Comparison of ENCODE assay signal across 13 cellular contexts in genomic region chr17:76077582-76078110, GRCh38. TPM values are rescaled to one million over a fixed set of nuclear protein-coding genes. Genes with fewer than 3 reads are reported as not detected.
A peak's percentile ranks its signal among the peaks of the same experiment; 100 is the strongest.
DNase-seq lines count a peak whose midpoint lies in the region; ATAC-seq and TF ChIP-seq lines count a peak whose summit lies in the region.
"Had no signal": no experiment of that assay in that cellular context is flagged by ENCODE, and none has a peak within 500 bp of the region (broad histone marks: within the 10 kb centered on the region; RNA-seq: fewer than 3 reads in every experiment).

No MANE protein-coding gene starts in this region.

- H3K79me2 ChIP-seq in GM23338 (replicated peaks; ENCODE audit: insufficient read depth) (no peaks in the 10 kb centered on the region), neural progenitor cell (ENCODE audit: low read depth) (no peaks in the 10 kb centered on the region)

- H3K4me1 Mint-ChIP-seq in Caco-2 (ENCODE audit: low read depth, unreplicated experiment) (peaks cover 9% of the 10 kb centered on the region), GM23338 (peaks cover 51% of the 10 kb centered on the region), T-cell (peaks cover 48 to 61% (median 53%) of the 10 kb centered on the region in 3 donors), neural progenitor cell (peaks cover 24% of the 10 kb centered on the region)

- H3K4me1 ChIP-seq in Caco-2 (no peaks in the 10 kb centered on the region), GM23338 (ENCODE audit: insufficient read depth) (peaks cover 45% of the 10 kb centered on the region), neural progenitor cell (peaks cover 43% of the 10 kb centered on the region), heart left ventricle (peaks cover 0 to 55% (median 33%) of the 10 kb centered on the region in 12 donors)

- BruUV-seq in Caco-2 (replicated peaks; lab: Mats Ljungman, UMichigan) = no TSS peak

- H3K9me3 Mint-ChIP-seq in Caco-2 (ENCODE audit: unreplicated experiment) (no peaks in the 10 kb centered on the region), GM23338 (no peaks in the 10 kb centered on the region; the same call in 1 of the 3 replicates), T-cell (no peaks in the 10 kb centered on the region), neural progenitor cell (no peaks in the 10 kb centered on the region)

- 0 out of 2 replicates have a peak, but pooled peaks cover 7% of the 10 kb centered on the region for H4K20me1 ChIP-seq in GM23338 (replicated peaks; ENCODE audit: insufficient read depth)
- H4K20me1 ChIP-seq in neural progenitor cell (ENCODE audit: low read depth) = peaks cover 45% of the 10 kb centered on the region

- POLR2A ChIA-PET in Caco-2 (lab: Charles Lee) (interaction anchor here (0.5 to 0.6 kb wide), 2 partner anchors 14 to 48 kb away, joined by 3 read pairs; no protein-coding TSS in a partner anchor), T-cell (lab: Charles Lee) (interaction anchor here in 1 of 2 donors (0.5 kb wide), 1 partner anchor 499 kb away, joined by 4 read pairs; no protein-coding TSS in a partner anchor)

- no peak for TF ChIP-seq POLR2A in heart left ventricle (IDR thresholded peaks at IDR 0.05)

- H3K4me3 Mint-ChIP-seq in Caco-2 (ENCODE audit: unreplicated experiment) (peak overlapping the region; percentile 78), GM23338 (peak overlapping the region; percentile 76; the same call in 2 of the 3 replicates), T-cell (peak overlapping the region in 2 of 3 donors; percentile 17 to 89), neural progenitor cell (peak overlapping the region; percentile 21)

- no peak overlapping the region for H3K27ac ChIP-seq in GM23338 (ENCODE audit: low read depth)
- no peak overlapping the region for H3K27ac ChIP-seq in neural progenitor cell
- H3K27ac ChIP-seq in heart left ventricle = no peak overlapping the region
- H3K27ac ChIP-seq: gastroesophageal sphincter, skin epidermis had no signal

- no peak for ATAC-seq in GM23338
- ATAC-seq in T-cell (replicated peaks in 1 of 4) = no peak
- no peak for ATAC-seq in heart left ventricle
- ATAC-seq: gastroesophageal sphincter had no signal

- CTCF ChIA-PET in Caco-2 (lab: Charles Lee) = interaction anchor here (0.6 to 0.9 kb wide), 4 partner anchors 55 to 506 kb away, joined by 3 to 6 read pairs (median 4); partner anchors contain the start of gene FOXJ1
- CTCF ChIA-PET in T-cell (lab: Charles Lee) = no interaction called here

- intact Hi-C loops in Caco-2 (cut with micrococcal nuclease; ENCODE audit: unreplicated experiment) (no loop called here), heart left ventricle (cut with DNase I) (loop anchor here in 1 of 10 donors (10.0 kb wide), 1 partner anchor 133 kb away; the partner anchor contains the start of gene FBF1)

- H3F3A ChIP-seq in GM23338 (replicated peaks; ENCODE audit: low read depth) = peaks cover 35% of the 10 kb centered on the region
- H3F3A ChIP-seq in neural progenitor cell (ENCODE audit: low read depth) = peaks cover 35% of the 10 kb centered on the region

- WGBS in heart left ventricle, 4 donors = 12 to 15% (median 14%) methylated on average over 7 to 12 of the region's 12 CpGs

- no peaks in the 10 kb centered on the region for H3K9me2 ChIP-seq in GM23338 (ENCODE audit: insufficient read depth)

- H3K4me3 ChIP-seq in Caco-2 (ENCODE audit: low read depth, low read length) (no peak overlapping the region), GM23338 (peak overlapping the region; percentile 66), neural progenitor cell (no peak overlapping the region), heart left ventricle (no peak overlapping the region)
- H3K4me3 ChIP-seq: gastroesophageal sphincter had no signal

- no peak overlapping the region for H3K9ac ChIP-seq in neural progenitor cell

- H3K27me3 ChIP-seq in Caco-2 (replicated peaks; ENCODE audit: control insufficient read depth, insufficient read depth, low read length) (no peaks in the 10 kb centered on the region; the same call in none of the 2 replicates), GM23338 (ENCODE audit: insufficient read depth) (peaks cover 71% of the 10 kb centered on the region), neural progenitor cell (peaks cover 80% of the 10 kb centered on the region), heart left ventricle (peaks cover 31 to 68% (median 55%) of the 10 kb centered on the region in 9 donors)

- H3K36me3 ChIP-seq in Caco-2 (ENCODE audit: control insufficient read depth, insufficient read depth, low read length) (no peaks in the 10 kb centered on the region), GM23338 (ENCODE audit: insufficient read depth) (no peaks in the 10 kb centered on the region), neural progenitor cell (no peaks in the 10 kb centered on the region), heart left ventricle (peaks cover 0 to 3% (median 0%) of the 10 kb centered on the region in 9 donors)

- H3K27ac Mint-ChIP-seq in Caco-2 (ENCODE audit: unreplicated experiment) (no peak overlapping the region), GM23338 (no peak overlapping the region), T-cell (no peak overlapping the region), neural progenitor cell (no peak overlapping the region)

- H3K36me3 Mint-ChIP-seq in Caco-2 (ENCODE audit: insufficient read depth, unreplicated experiment) (peaks cover 65% of the 10 kb centered on the region), GM23338 (ENCODE audit: low read depth) (0 out of 3 replicates have a peak, but pooled peaks cover 4% of the 10 kb centered on the region), T-cell (peaks cover 4% of the 10 kb centered on the region), neural progenitor cell (no peaks in the 10 kb centered on the region)

- no peak overlapping the region for H2AFZ ChIP-seq in GM23338
- no peak overlapping the region for H2AFZ ChIP-seq in neural progenitor cell (replicated peaks)

- H3K9me3 ChIP-seq in Caco-2 = no peaks in the 10 kb centered on the region
- no peaks in the 10 kb centered on the region for H3K9me3 ChIP-seq in neural progenitor cell (ENCODE audit: low read depth)
- no peaks in the 10 kb centered on the region for H3K9me3 ChIP-seq in heart left ventricle
- H3K9me3 ChIP-seq: gastroesophageal sphincter had no signal

- DNase-seq in Caco-2 (no peak), GM23338 (ENCODE audit: low spot score) (peak; percentile 20), T-cell (no peak), neural progenitor cell (ENCODE audit: low spot score) (no peak), NOMO-1 treated with DMSO at 0.1 percent for 48 hours (lab: John Stamatoyannopoulos, UW; ENCODE audit: unreplicated experiment) (no peak), heart left ventricle (no peak)
- no peak for DNase-seq in activated naive CD4-positive, alpha-beta T cell treated with anti-CD3 and anti-CD28 coated beads, Interleukin-2, amount 50 U/mL, for 16 hours
- DNase-seq: Calu3, Kasumi-1, NCI-H2081 treated with DMSO at 0.1 percent for 48 hours had no signal

- peaks cover 21% of the 10 kb centered on the region for H3K27me3 Mint-ChIP-seq in Caco-2 (ENCODE audit: insufficient read depth, unreplicated experiment)
- peaks cover 90% of the 10 kb centered on the region for H3K27me3 Mint-ChIP-seq in GM23338 (ENCODE audit: insufficient read depth, low read depth, poor library complexity)
- H3K27me3 Mint-ChIP-seq in T-cell = peaks cover 18 to 38% of the 10 kb centered on the region in 2 donors
- H3K27me3 Mint-ChIP-seq in neural progenitor cell (ENCODE audit: insufficient read depth, low read depth) = peaks cover 67% of the 10 kb centered on the region

- TF ChIP-seq CTCF in Caco-2 (IDR thresholded peaks at IDR 0.05; ENCODE audit: insufficient read depth in 1 of 2, low read depth in 1 of 2, low read length in 1 of 2, severe bottlenecking in 1 of 2, unreplicated experiment in 1 of 2) (no peak), GM23338 (conservative IDR thresholded peaks at IDR 0.05; ENCODE audit: low read depth in 2 of 2) (no peak), neural progenitor cell (IDR thresholded peaks at IDR 0.05) (no peak), heart left ventricle (IDR thresholded peaks at IDR 0.05) (no peak)

- H3K4me2 ChIP-seq in GM23338 = peak overlapping the region; percentile 93
- no peak overlapping the region for H3K4me2 ChIP-seq in neural progenitor cell

RNA-seq across cellular contexts. Expression of gene ZACN, which starts 1.3 kb away (rescaled TPM):
- total RNA-seq in Caco-2 (2022) (0.34 TPM in 1 of 2 replicates, not detected in the other), T-cell (1 to 10 TPM in 1 of 5 donors, under 1 TPM in 3, not detected in 1; 0.20 to 1.6 (median 0.31) TPM), neural progenitor cell (ENCODE audit: low replicate concordance) (not detected in 2 replicates), heart left ventricle (under 1 TPM in 1 of 9 donors, not detected in 8; 0.13 TPM)
- not detected in 2 replicates for total RNA-seq in GM23338 (2014; rRNA removed; shearing (Covaris generic))
- polyA plus RNA-seq in GM23338 (2016; fragmentation: Nextera tagmentation; extraction: Ambion mirVana) (0.47 and 0.82 TPM in 2 replicates), heart left ventricle (1 to 10 TPM in 1 of 2 donors, under 1 TPM in 1; 0.51 to 1.5 TPM)
- total RNA-seq: gastroesophageal sphincter, lower leg skin had no signal

RNA-seq across cellular contexts. Expression of gene GALR2, which starts 3.1 kb away (rescaled TPM):
- total RNA-seq in Caco-2 (2022) = 0.50 and 0.79 TPM in 2 replicates
- 0.70 and 2.2 TPM in 2 replicates for total RNA-seq in GM23338 (2014; rRNA removed; shearing (Covaris generic))
- polyA plus RNA-seq in GM23338 (2016; fragmentation: Nextera tagmentation; extraction: Ambion mirVana) = 0.50 and 0.80 TPM in 2 replicates
- total RNA-seq in T-cell = 1 to 10 TPM in 1 of 5 donors, under 1 TPM in 2, not detected in 2; 0.20 to 1.3 (median 0.73) TPM
- not detected in 2 replicates for total RNA-seq in neural progenitor cell (ENCODE audit: low replicate concordance)
- total RNA-seq in heart left ventricle = not detected
- under 1 TPM in 1 of 2 donors, not detected in 1; 0.18 TPM for polyA plus RNA-seq in heart left ventricle
- total RNA-seq: gastroesophageal sphincter had no signal

RNA-seq across cellular contexts. Expression of gene SRP68, which starts 5.3 kb away (rescaled TPM):
- total RNA-seq in Caco-2 (2022) = 105 and 113 TPM in 2 replicates
- total RNA-seq in GM23338 (2014; rRNA removed; shearing (Covaris generic)) = 60.3 and 62.8 TPM in 2 replicates
- 30.7 and 34.2 TPM in 2 replicates for polyA plus RNA-seq in GM23338 (2016; fragmentation: Nextera tagmentation; extraction: Ambion mirVana)
- 10 to 100 TPM; 71.9 to 81.6 (median 78.9) TPM for total RNA-seq in T-cell
- total RNA-seq in neural progenitor cell (ENCODE audit: low replicate concordance) = 31.7 and 32.8 TPM in 2 replicates
- total RNA-seq in heart left ventricle = 10 to 100 TPM; 33.2 to 66.8 (median 59.4) TPM
- polyA plus RNA-seq in heart left ventricle = 10 to 100 TPM; 26.8 to 80.0 TPM

RNA-seq across cellular contexts. Expression of gene EXOC7, which starts 25.9 kb away (rescaled TPM):
- 205 TPM in 2 replicates for total RNA-seq in Caco-2 (2022)
- 65.9 and 75.4 TPM in 2 replicates for total RNA-seq in GM23338 (2014; rRNA removed; shearing (Covaris generic))
- 77.4 and 77.5 TPM in 2 replicates for polyA plus RNA-seq in GM23338 (2016; fragmentation: Nextera tagmentation; extraction: Ambion mirVana)
- 100 to 1,000 TPM; 119 to 181 (median 156) TPM for total RNA-seq in T-cell
- total RNA-seq in neural progenitor cell (ENCODE audit: low replicate concordance) = 64.3 and 72.8 TPM in 2 replicates
- 100 to 1,000 TPM in 1 of 9 donors, 10 to 100 TPM in 8; 64.4 to 107 (median 80.5) TPM for total RNA-seq in heart left ventricle
- polyA plus RNA-seq in heart left ventricle = 10 to 100 TPM; 39.7 to 62.5 TPM

RNA-seq across cellular contexts. Expression of gene EVPL, which starts 50.5 kb away (rescaled TPM):
- total RNA-seq in Caco-2 (2022) = 0.16 and 0.46 TPM in 2 replicates
- 0.62 and 1.3 TPM in 2 replicates for total RNA-seq in GM23338 (2014; rRNA removed; shearing (Covaris generic))
- polyA plus RNA-seq in GM23338 (2016; fragmentation: Nextera tagmentation; extraction: Ambion mirVana) = 0.47 and 0.59 TPM in 2 replicates
- 1 to 10 TPM in 1 of 5 donors, under 1 TPM in 4; 0.58 to 1.0 (median 0.72) TPM for total RNA-seq in T-cell
- total RNA-seq in neural progenitor cell (ENCODE audit: low replicate concordance) = not detected in 2 replicates
- 1 to 10 TPM in 1 of 9 donors, under 1 TPM in 5, not detected in 3; 0.04 to 2.0 (median 0.09) TPM for total RNA-seq in heart left ventricle
- polyA plus RNA-seq in heart left ventricle = under 1 TPM; 0.03 to 0.04 TPM

Comparison
In these comparisons a context has a peak if more than half of its experiments do, and no peak if none do; other contexts are left out.
1. H3K4me3 Mint-ChIP-seq: peak in every context shown above with its lines; median percentile 78 in Caco-2; 76 in GM23338; 53 in T-cell; 21 in neural progenitor cell.